ENCODE assay signal across 10 cellular contexts in genomic region chr11:118176400-118177134, GRCh38. TPM values are rescaled to one million over a fixed set of nuclear protein-coding genes. Genes with fewer than 3 reads are reported as not detected.
DNase-seq lines count a peak whose midpoint lies in the region; ATAC-seq and TF ChIP-seq lines count a peak whose summit lies in the region.
"Had no signal": no experiment of that assay in that cellular context is flagged by ENCODE, and none has a peak within 500 bp of the region (broad histone marks: within the 10 kb centered on the region; RNA-seq: fewer than 3 reads in every experiment).

A gene with protein sequence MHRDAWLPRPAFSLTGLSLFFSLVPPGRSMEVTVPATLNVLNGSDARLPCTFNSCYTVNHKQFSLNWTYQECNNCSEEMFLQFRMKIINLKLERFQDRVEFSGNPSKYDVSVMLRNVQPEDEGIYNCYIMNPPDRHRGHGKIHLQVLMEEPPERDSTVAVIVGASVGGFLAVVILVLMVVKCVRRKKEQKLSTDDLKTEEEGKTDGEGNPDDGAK (minus strand): TSS chr11:118176639. CDS start chr11:118176431, 208 bp downstream.

- H3K4me2 ChIP-seq in SK-N-SH, result no peak within 1 kb of the TSS

- no peaks in the 10 kb centered on the region for H3K79me2 ChIP-seq in SK-N-SH (ENCODE audit: insufficient read depth)

- TF ChIP-seq RAD21 in SK-N-SH (IDR thresholded peaks at IDR 0.05; ENCODE audit: low read length), result no peak

- no peaks in the 10 kb centered on the region for H4K20me1 ChIP-seq in SK-N-SH (ENCODE audit: insufficient read depth)

- CTCF ChIA-PET in SK-N-SH (lab: Yijun Ruan, JAX), result interaction anchor here (0.6 to 2.4 kb wide), 3 partner anchors 21 to 37 kb away, joined by 4 to 11 read pairs (median 5); no protein-coding TSS in a partner anchor

- TF ChIP-seq POLR2A in uterus (IDR thresholded peaks at IDR 0.05), result no peak

- H3K27ac ChIP-seq in SK-N-SH (ENCODE audit: low read depth in 2 of 2, low read length in 1 of 2) (no peak within 1 kb of the TSS), mucosa of rectum (ENCODE audit: low read depth in 2 of 2, low read length in 2 of 2) (peak within 1 kb of the TSS in 1 of 2 donors; percentile 23), uterus (peak within 1 kb of the TSS in 1 of 2 donors; percentile 50)

- no peak for TF ChIP-seq CTCF in SK-N-SH (IDR thresholded peaks at IDR 0.05)
- TF ChIP-seq CTCF in uterus (IDR thresholded peaks at IDR 0.05), result no peak

- H3K4me3 ChIP-seq in SK-N-SH (ENCODE audit: low read depth in 2 of 2, low read length in 1 of 2) (peak within 1 kb of the TSS in 1 of 2 experiments; percentile 22; a peak in 1 of 4 replicates), mucosa of rectum (ENCODE audit: low read length in 2 of 2) (peak within 1 kb of the TSS; percentile 11 to 62), uterus (peak within 1 kb of the TSS; percentile 31 to 35)

- H3K36me3 ChIP-seq in SK-N-SH (replicated peaks in 1 of 2; ENCODE audit: control insufficient read depth in 1 of 2, insufficient read depth in 2 of 2, low read length in 1 of 2) (no peaks in the 10 kb centered on the region), mucosa of rectum (ENCODE audit: control insufficient read depth in 2 of 2, insufficient read depth in 2 of 2, low read length in 2 of 2) (no peaks in the 10 kb centered on the region), uterus (no peaks in the 10 kb centered on the region)

- H3K27me3 ChIP-seq in SK-N-SH (ENCODE audit: insufficient read depth) (peaks cover 31% of the 10 kb centered on the region), mucosa of rectum (ENCODE audit: control insufficient read depth in 2 of 2, insufficient read depth in 2 of 2, low read length in 2 of 2) (peaks cover 0 to 8% of the 10 kb centered on the region in 2 donors), uterus (no peaks in the 10 kb centered on the region)

- no peaks in the 10 kb centered on the region for H3K9me2 ChIP-seq in SK-N-SH

- no peak within 1 kb of the TSS for H3K9ac ChIP-seq in SK-N-SH
- H3K9ac ChIP-seq in mucosa of rectum (ENCODE audit: low read depth in 1 of 2, low read length in 2 of 2), result no peak within 1 kb of the TSS

- DNase-seq in SK-N-SH (peak; percentile 78), globus pallidus (ENCODE audit: low spot score) (peak; percentile 70), uterus (no peak), LoVo (ENCODE audit: low spot score) (no peak)
- DNase-seq: NCI-H524 treated with DMSO at 0.1 percent for 48 hours had no signal

- TF ChIP-seq EP300 in SK-N-SH (IDR thresholded peaks at IDR 0.05; ENCODE audit: borderline replicate concordance in 1 of 2, low read depth in 1 of 2, low read length in 1 of 2), result no peak

- intact Hi-C loops in uterus (cut with DNase I; ENCODE audit: low total_unique reads), result no loop called here

- H3K4me1 ChIP-seq in SK-N-SH (ENCODE audit: control insufficient read depth in 1 of 2, insufficient read depth in 2 of 2, low read depth in 1 of 2, low read length in 1 of 2) (peaks cover 0 to 14% of the 10 kb centered on the region in 2 experiments; a peak in 1 of 4 replicates), mucosa of rectum (ENCODE audit: control insufficient read depth in 2 of 2, insufficient read depth in 2 of 2, low read length in 2 of 2) (peaks cover 2 to 6% of the 10 kb centered on the region in 2 donors), uterus (peaks cover 0 to under 1% of the 10 kb centered on the region in 2 donors)

- no peaks in the 10 kb centered on the region for H3K9me3 ChIP-seq in SK-N-SH
- no peaks in the 10 kb centered on the region for H3K9me3 ChIP-seq in mucosa of rectum (ENCODE audit: control insufficient read depth in 2 of 2, low read length in 2 of 2)
- H3K9me3 ChIP-seq in uterus, result no peaks in the 10 kb centered on the region

- ATAC-seq in SK-N-SH treated with all-trans-retinoic acid at 6 μM for 48 hours (no peak), GM19324 (IDR thresholded peaks at IDR 0.05; ENCODE audit: low FRiP score, unreplicated experiment) (no peak), HG03378 (IDR thresholded peaks at IDR 0.05; ENCODE audit: unreplicated experiment) (no peak)
- ATAC-seq: stimulated activated effector memory CD8-positive, alpha-beta T cell treated with anti-CD3 and anti-CD28 coated beads, Interleukin-12 subunit alpha, Interleukin-12 subunit beta, amount 100 ng/mL, for 72 hours had no signal

- 41% methylated on average over 10 of the region's 10 CpGs for WGBS in SK-N-SH (ENCODE audit: low lambda C conversion rate)

- POLR2A ChIA-PET in SK-N-SH (lab: Yijun Ruan, JAX), result no interaction called here

- H3F3A ChIP-seq in SK-N-SH (replicated peaks; ENCODE audit: insufficient read depth), result no peaks in the 10 kb centered on the region

- no peak within 1 kb of the TSS for H2AFZ ChIP-seq in SK-N-SH (ENCODE audit: low read depth)

TF ChIP-seq in SK-N-SH, 30 proteins besides CTCF, POLR2A, EP300 and RAD21:
- peak; percentile 44; the same call in 1 of the 2 replicates for TF ChIP-seq MXI1 (IDR thresholded peaks at IDR 0.05; ENCODE audit: low read depth, low read length)
- no peak for TF ChIP-seq FOXM1 (IDR thresholded peaks at IDR 0.05; ENCODE audit: low read depth)

TF ChIP-seq in SK-N-SH treated with all-trans-retinoic acid at 6 μM for 48 hours, 23 proteins besides CTCF, POLR2A, EP300 and RAD21:
- TF ChIP-seq ZNF8 (CRISPR knock-in tag; IDR thresholded peaks at IDR 0.05) (no peak), ISL1 (CRISPR knock-in tag; IDR thresholded peaks at IDR 0.05) (no peak), ZC3H10 (CRISPR knock-in tag; IDR thresholded peaks at IDR 0.05) (no peak)

RNA-seq across cellular contexts. Expression of the gene that starts here (rescaled TPM):
- polyA plus RNA-seq in SK-N-SH (2012; rRNA removed), result 0.03 and 0.05 TPM in 2 replicates
- polyA plus RNA-seq in SK-N-SH (2012; cell fraction: cytosol; rRNA removed), result 0.01 and 0.03 TPM in 2 replicates
- polyA plus RNA-seq in SK-N-SH (2012; cell fraction: nucleus; rRNA removed), result 0.01 and 0.02 TPM in 2 replicates
- 1 to 10 TPM in 1 of 4 donors, under 1 TPM in 1, not detected in 2; 0.37 to 9.3 TPM for total RNA-seq in uterus

Comparison
In these comparisons a context has a peak if more than half of its experiments do, and no peak if none do; other contexts are left out.
1. Peak in DNase-seq in SK-N-SH; RNA of the gene not detected or under 1 TPM.